ENCODE assay signal across 9 cellular contexts in genomic region chr16:10949424-10949970, GRCh38. TPM values are rescaled to one million over a fixed set of nuclear protein-coding genes. Genes with fewer than 3 reads are reported as not detected.
A peak's percentile ranks its signal among the peaks of the same experiment; 100 is the strongest.
DNase-seq lines count a peak whose midpoint lies in the region; ATAC-seq, FAIRE-seq and TF ChIP-seq lines count a peak whose summit lies in the region.
"Had no signal": no experiment of that assay in that cellular context is flagged by ENCODE, and none has a peak within 500 bp of the region (broad histone marks: within the 10 kb centered on the region; RNA-seq: fewer than 3 reads in every experiment).

No MANE protein-coding gene starts in this region.

- H3K27me3 ChIP-seq in OCI-LY3 (ENCODE audit: low read depth, low read length) (0 out of 2 replicates have a peak, but pooled peaks cover 3% of the 10 kb centered on the region), breast epithelium (no peaks in the 10 kb centered on the region)

- no peak for TF ChIP-seq CTCF in A549 (IDR thresholded peaks at IDR 0.05)
- TF ChIP-seq CTCF in OCI-LY3 (IDR thresholded peaks at IDR 0.05; ENCODE audit: low read depth, low read length) = peak; percentile 40
- TF ChIP-seq CTCF in breast epithelium (IDR thresholded peaks at IDR 0.05) = peak in 1 of 3 donors; percentile 38

- H3K4me3 ChIP-seq in A549 = no peak overlapping the region
- H3K4me3 ChIP-seq in OCI-LY3 (ENCODE audit: low read length) = peak overlapping the region; percentile 46
- no peak overlapping the region for H3K4me3 ChIP-seq in breast epithelium

- POLR2A ChIA-PET in A549 (lab: Yijun Ruan, JAX) = no interaction called here

- peaks cover 57% of the 10 kb centered on the region for H3K79me2 ChIP-seq in OCI-LY3 (ENCODE audit: low read length)

- WGBS in A549 (ENCODE audit: missing lambda C conversion rate) = 76% methylated on average over 7 of the region's 7 CpGs

- no peak for FAIRE-seq in A549 (lab: Jason Lieb, UNC)

- no peak overlapping the region for H2AFZ ChIP-seq in OCI-LY3 (ENCODE audit: low read depth, low read length)

- no peaks in the 10 kb centered on the region for H3K27me3 Mint-ChIP-seq in stimulated activated memory B cell treated with anti-CD40 and anti-IgM and Interleukin-4, amounts not matched to agents 10 μg/mL and 1 μg/mL and 100 μg/mL, for 72 hours
- H3K27me3 Mint-ChIP-seq: brain had no signal

- intact Hi-C loops in breast epithelium (cut with DNase I; ENCODE audit: low total_unique reads) = no loop called here

- H3K9ac ChIP-seq in OCI-LY3 (ENCODE audit: low read length) = peak overlapping the region; percentile 40

- no peaks in the 10 kb centered on the region; the same call in 1 of the 2 replicates for H4K20me1 ChIP-seq in OCI-LY3 (ENCODE audit: insufficient read depth, low read length)

- H3K27ac ChIP-seq in A549 (no peak overlapping the region), OCI-LY3 (ENCODE audit: low read length) (peak overlapping the region; percentile 20), breast epithelium (peak overlapping the region; percentile 60)

- peak overlapping the region; percentile 46 for H3K4me3 Mint-ChIP-seq in stimulated activated memory B cell treated with anti-CD40 and anti-IgM and Interleukin-4, amounts not matched to agents 10 μg/mL and 1 μg/mL and 100 μg/mL, for 72 hours

- H3K4me2 ChIP-seq in A549 (no peak overlapping the region), OCI-LY3 (ENCODE audit: low read length) (peak overlapping the region; percentile 61)

- no peak for TF ChIP-seq EP300 in A549 (IDR thresholded peaks at IDR 0.05)

- no peaks in the 10 kb centered on the region for H3K36me3 ChIP-seq in OCI-LY3 (replicated peaks; ENCODE audit: low read depth, low read length)
- H3K36me3 ChIP-seq in breast epithelium = no peaks in the 10 kb centered on the region

- H3K9me3 Mint-ChIP-seq in stimulated activated memory B cell treated with anti-CD40 and anti-IgM and Interleukin-4, amounts not matched to agents 10 μg/mL and 1 μg/mL and 100 μg/mL, for 72 hours = no peaks in the 10 kb centered on the region
- H3K9me3 Mint-ChIP-seq: brain had no signal

- peak; percentile 24 to 65; a peak in 3 of 6 replicates for ATAC-seq in A549
- ATAC-seq in GM18868 (IDR thresholded peaks at IDR 0.05; ENCODE audit: unreplicated experiment) = peak; percentile 84
- ATAC-seq in HG02973 (IDR thresholded peaks at IDR 0.05; ENCODE audit: unreplicated experiment) = peak; percentile 58
- ATAC-seq in stimulated activated memory B cell treated with anti-CD40 and anti-IgM and Interleukin-4, amounts not matched to agents 10 μg/mL and 1 μg/mL and 100 μg/mL, for 72 hours = peak; percentile 95

- H3K4me1 ChIP-seq in A549 (peaks cover 21% of the 10 kb centered on the region; the same call in 2 of the 3 replicates), OCI-LY3 (ENCODE audit: low read length) (peaks cover 53% of the 10 kb centered on the region), breast epithelium (peaks cover 0 to 15% of the 10 kb centered on the region in 2 donors)

- no peaks in the 10 kb centered on the region for H3K36me3 Mint-ChIP-seq in stimulated activated memory B cell treated with anti-CD40 and anti-IgM and Interleukin-4, amounts not matched to agents 10 μg/mL and 1 μg/mL and 100 μg/mL, for 72 hours
- H3K36me3 Mint-ChIP-seq: brain had no signal

- H3K27ac Mint-ChIP-seq in stimulated activated memory B cell treated with anti-CD40 and anti-IgM and Interleukin-4, amounts not matched to agents 10 μg/mL and 1 μg/mL and 100 μg/mL, for 72 hours = peak overlapping the region; percentile 82

- H3K9me3 ChIP-seq in A549 (no peaks in the 10 kb centered on the region), OCI-LY3 (ENCODE audit: insufficient read depth, low read length) (no peaks in the 10 kb centered on the region), breast epithelium (no peaks in the 10 kb centered on the region)

- peaks cover 89% of the 10 kb centered on the region for H3K4me1 Mint-ChIP-seq in stimulated activated memory B cell treated with anti-CD40 and anti-IgM and Interleukin-4, amounts not matched to agents 10 μg/mL and 1 μg/mL and 100 μg/mL, for 72 hours

- TF ChIP-seq RAD21 in A549 (conservative IDR thresholded peaks at IDR 0.05 in 1 of 2, IDR thresholded peaks at IDR 0.05 in 1 of 2) = no peak

- DNase-seq in A549 (ENCODE audit: low read depth in 1 of 2, low spot score in 1 of 2) (peak in 1 of 2 experiments; percentile 42), breast epithelium (ENCODE audit: low spot score in 2 of 2) (no peak), epidermal melanocyte (ENCODE audit: insufficient read length, low spot score) (no peak), retina (no peak)

- TF ChIP-seq POLR2A in A549 (IDR thresholded peaks at IDR 0.05; ENCODE audit: low read length) (no peak), breast epithelium (IDR thresholded peaks at IDR 0.05) (no peak)

- CTCF ChIA-PET in A549 (lab: Yijun Ruan, JAX) = interaction anchor here (0.9 to 12.2 kb wide), 6 partner anchors 16 to 765 kb away, joined by 3 to 284 read pairs (median 8); partner anchors contain the start of gene SOCS1

TF ChIP-seq in A549, 52 proteins besides CTCF, POLR2A, EP300 and RAD21:
- TF ChIP-seq SREBF2 (IDR thresholded peaks at IDR 0.05) (no peak), TFCP2L1 (CRISPR knock-in tag; IDR thresholded peaks at IDR 0.05) (no peak), PBX3 (IDR thresholded peaks at IDR 0.05) (no peak), PHF8 (IDR thresholded peaks at IDR 0.05; ENCODE audit: borderline replicate concordance, low read depth) (no peak), SMC3 (IDR thresholded peaks at IDR 0.05) (no peak), JUN (IDR thresholded peaks at IDR 0.05) (no peak), HOXB5 (CRISPR knock-in tag; IDR thresholded peaks at IDR 0.05) (no peak), RNF2 (IDR thresholded peaks at IDR 0.05; ENCODE audit: borderline replicate concordance, low read depth) (no peak), KDM1A (IDR thresholded peaks at IDR 0.05; ENCODE audit: low read depth) (no peak), BCL3 (IDR thresholded peaks at IDR 0.05) (no peak), CHD2 (IDR thresholded peaks at IDR 0.05; ENCODE audit: low read length, partially characterized antibody) (no peak), ESRRA (IDR thresholded peaks at IDR 0.05; ENCODE audit: borderline replicate concordance, low read length) (no peak), NFE2L2 (conservative IDR thresholded peaks at IDR 0.05; ENCODE audit: low read length) (no peak), HOXA7 (CRISPR knock-in tag; IDR thresholded peaks at IDR 0.05) (no peak), CBX8 (IDR thresholded peaks at IDR 0.05) (no peak), KDM5A (IDR thresholded peaks at IDR 0.05) (no peak), ATOH8 (CRISPR knock-in tag; IDR thresholded peaks at IDR 0.05; ENCODE audit: low read depth) (no peak), MAFK (IDR thresholded peaks at IDR 0.05; ENCODE audit: partially characterized antibody) (no peak)

RNA-seq across cellular contexts. Expression of gene CLEC16A, which starts 5.1 kb away (rescaled TPM):
- polyA plus RNA-seq in A549 (2011; rRNA removed) = 10.4 and 10.6 TPM in 2 replicates
- 8.6 and 10.8 TPM in 2 replicates for polyA plus RNA-seq in A549 (2012; cell fraction: cytosol; rRNA removed)
- 14.2 and 15.6 TPM in 2 replicates for polyA plus RNA-seq in A549 (2012; cell fraction: nucleus; rRNA removed)
- polyA plus RNA-seq in A549 (2017; fragmentation: RNase III; extraction: RNeasy Plus Mini Kit Qiagen cat#74134 plus additional on column Dnase treatment) = 8.3 to 8.5 TPM (median 8.4 TPM) in 3 replicates
- polyA minus RNA-seq in A549 (2011; rRNA and poly(A)+ RNA removed) = 27.4 and 34.2 TPM in 2 replicates
- total RNA-seq in breast epithelium = 10 to 100 TPM; 20.0 to 35.3 (median 33.1) TPM

RNA-seq across cellular contexts. Expression of gene DEXI, which starts 7.2 kb away (rescaled TPM):
- polyA plus RNA-seq in A549 (2011; rRNA removed) (22.0 and 27.1 TPM in 2 replicates), A549 (2017; fragmentation: RNase III; extraction: RNeasy Plus Mini Kit Qiagen cat#74134 plus additional on column Dnase treatment) (31.9 to 34.0 TPM (median 33.0 TPM) in 3 replicates)
- 45.9 and 57.8 TPM in 2 replicates for polyA plus RNA-seq in A549 (2012; cell fraction: cytosol; rRNA removed)
- polyA plus RNA-seq in A549 (2012; cell fraction: nucleus; rRNA removed) = 45.3 and 46.2 TPM in 2 replicates
- polyA minus RNA-seq in A549 (2011; rRNA and poly(A)+ RNA removed) = 16.8 and 26.1 TPM in 2 replicates
- 10 to 100 TPM; 50.3 to 88.5 (median 52.8) TPM for total RNA-seq in breast epithelium

Comparison
In these comparisons a context has a peak if more than half of its experiments do, and no peak if none do; other contexts are left out.
1. ATAC-seq: peak in every context shown above with its lines; median percentile 95 in stimulated activated memory B cell treated with anti-CD40 and anti-IgM and Interleukin-4, amounts not matched to agents 10 μg/mL and 1 μg/mL and 100 μg/mL, for 72 hours; 84 in GM18868; 58 in HG02973; 44 in A549.
2. H3K27ac ChIP-seq: peak in OCI-LY3 (single experiment) and breast epithelium (2 of 2); none in A549 (0 of 2).